In genomic region chr16:84369938-84370627, GRCh38 we compare ENCODE assay signal across 12 cellular contexts. TPM values are rescaled to one million over a fixed set of nuclear protein-coding genes. Genes with fewer than 3 reads are reported as not detected.
DNase-seq lines count a peak whose midpoint lies in the region; ATAC-seq and TF ChIP-seq lines count a peak whose summit lies in the region.
"Had no signal": no experiment of that assay in that cellular context is flagged by ENCODE, and none has a peak within 500 bp of the region (broad histone marks: within the 10 kb centered on the region; RNA-seq: fewer than 3 reads in every experiment).

No MANE protein-coding gene starts in this region.

- peak overlapping the region; percentile 83 to 89 for H3K4me3 ChIP-seq in duodenal mucosa (ENCODE audit: low read depth in 1 of 2, low read length in 2 of 2)
- no peak overlapping the region for H3K4me3 ChIP-seq in osteoblast (ENCODE audit: insufficient read depth, low read length)

- H2AFZ ChIP-seq in osteoblast (ENCODE audit: low read length), result no peak overlapping the region

- H3K9me3 ChIP-seq in duodenal mucosa (ENCODE audit: control insufficient read depth in 1 of 2, low read length in 2 of 2) (no peaks in the 10 kb centered on the region), osteoblast (ENCODE audit: low read depth, low read length) (no peaks in the 10 kb centered on the region)

- DNase-seq in DMS53 (lab: John Stamatoyannopoulos, UW) (peak; percentile 90), NCI-H146 (lab: John Stamatoyannopoulos, UW) (peak; percentile 72), osteoblast (ENCODE audit: insufficient read length, low spot score, missing footprints) (peak; percentile 74), hippocampal formation (lab: John Stamatoyannopoulos, UW) (no peak), midbrain (lab: John Stamatoyannopoulos, UW) (no peak)
- DNase-seq: activated CD4-positive, alpha-beta T cell treated with anti-CD3 and anti-CD28 coated beads for 1 hour; activated naive CD8-positive, alpha-beta T cell treated with anti-CD3 and anti-CD28 coated beads, Interleukin-2, amount 10 ng/mL, durations not matched to agents 7 days and 5 days; activated T-cell treated with anti-CD3 and anti-CD28 coated beads for 4 hours; caudate nucleus; T-cell had no signal

- H3K4me2 ChIP-seq in osteoblast (ENCODE audit: insufficient read depth, low read length), result no peak overlapping the region

- ATAC-seq in HG03025 (IDR thresholded peaks at IDR 0.05; ENCODE audit: low FRiP score, unreplicated experiment), result no peak
- ATAC-seq: T-cell had no signal

- H4K20me1 ChIP-seq in osteoblast (ENCODE audit: insufficient read depth, low read length), result no peaks in the 10 kb centered on the region

- H3K4me1 ChIP-seq in duodenal mucosa (ENCODE audit: control insufficient read depth in 1 of 2, insufficient read depth in 2 of 2, low read length in 2 of 2) (peaks cover 28 to 31% of the 10 kb centered on the region in 2 donors), osteoblast (ENCODE audit: insufficient read depth, low read length) (no peaks in the 10 kb centered on the region)

- H3K27me3 ChIP-seq in duodenal mucosa (ENCODE audit: control insufficient read depth in 1 of 2, insufficient read depth in 2 of 2, low read length in 2 of 2) (peaks cover 0 to 7% of the 10 kb centered on the region in 2 donors), osteoblast (ENCODE audit: insufficient read depth, low read length) (peaks cover 49% of the 10 kb centered on the region)

- peak overlapping the region; percentile 24 to 43 for H3K9ac ChIP-seq in duodenal mucosa (ENCODE audit: low read depth in 1 of 2, low read length in 2 of 2)

- TF ChIP-seq CTCF in osteoblast (IDR thresholded peaks at IDR 0.05; ENCODE audit: extremely low read depth, low read depth, low read length), result no peak

- H3K79me2 ChIP-seq in osteoblast (ENCODE audit: insufficient read depth, low read length), result no peaks in the 10 kb centered on the region

- H3K36me3 ChIP-seq in duodenal mucosa (ENCODE audit: control insufficient read depth in 1 of 2, insufficient read depth in 2 of 2, low read length in 2 of 2) (no peaks in the 10 kb centered on the region), osteoblast (ENCODE audit: insufficient read depth, low read length) (no peaks in the 10 kb centered on the region)

- H3K27ac ChIP-seq in duodenal mucosa (ENCODE audit: low read depth, low read length), result peak overlapping the region; percentile 3
- H3K27ac ChIP-seq in osteoblast (ENCODE audit: low read depth, low read length), result no peak overlapping the region

RNA-seq across cellular contexts. Expression of gene ATP2C2, which starts 1.7 kb away (rescaled TPM):
- not detected in 2 replicates for total RNA-seq in osteoblast
- total RNA-seq: activated naive CD8-positive, alpha-beta T cell treated with anti-CD3 and anti-CD28 coated beads, Interleukin-2, amount 10 ng/mL, durations not matched to agents 7 days and 5 days; T-cell had no signal

Comparison
In these comparisons a context has a peak if more than half of its experiments do, and no peak if none do; other contexts are left out.
1. DNase-seq: peak in DMS53 (single experiment), NCI-H146 (single experiment) and osteoblast (single experiment); none in hippocampal formation (0 of 2) and midbrain (single experiment).